In the genomic region with DNA sequence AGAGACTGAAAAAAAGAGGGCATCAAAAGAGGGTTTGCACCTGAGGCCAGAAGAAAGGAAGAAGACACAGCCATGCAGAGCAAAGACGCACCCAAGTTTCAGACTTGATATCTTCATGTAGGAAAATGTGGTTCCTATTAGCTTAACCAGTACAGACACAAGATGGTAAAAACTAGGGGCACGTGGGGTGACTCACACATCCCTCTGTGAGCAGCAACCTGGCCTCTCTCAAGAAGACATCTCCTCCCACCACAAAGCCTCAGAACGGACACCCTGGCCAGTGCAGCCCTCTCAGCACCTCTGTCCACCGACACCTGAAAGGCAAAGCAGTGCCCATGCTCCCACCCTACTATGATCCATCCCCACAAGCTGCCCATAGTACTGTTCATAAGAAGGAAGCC, we compare ENCODE assay signal across 9 cellular contexts. TPM values are rescaled to one million over a fixed set of nuclear protein-coding genes. Genes with fewer than 3 reads are reported as not detected.
A peak's percentile ranks its signal among the peaks of the same experiment; 100 is the strongest.
DNase-seq lines count a peak whose midpoint lies in the region; ATAC-seq and FAIRE-seq lines count a peak whose summit lies in the region.
"Had no signal": no experiment of that assay in that cellular context is flagged by ENCODE, and none has a peak within 500 bp of the region (broad histone marks: within the 10 kb centered on the region; RNA-seq: fewer than 3 reads in every experiment).

No MANE protein-coding gene starts in this region.

- peak overlapping the region; percentile 9 for H3K4me3 Mint-ChIP-seq in activated T-helper 2 cell treated with anti-CD3 and anti-CD28 coated beads, Interferon-gamma antibody, Interleukin-2, Interleukin-4, amounts not matched to agents 10 μg/mL and 5 μg/mL and 100 μg/mL, durations not matched to agents 14 hours and 24 hours and 36 hours (ENCODE audit: low read depth)

- peaks cover 71% of the 10 kb centered on the region for H3K36me3 Mint-ChIP-seq in activated T-helper 2 cell treated with anti-CD3 and anti-CD28 coated beads, Interferon-gamma antibody, Interleukin-2, Interleukin-4, amounts not matched to agents 10 μg/mL and 5 μg/mL and 100 μg/mL, durations not matched to agents 14 hours and 24 hours and 36 hours (ENCODE audit: low read depth)

- ATAC-seq in GM18511 (IDR thresholded peaks at IDR 0.05; ENCODE audit: unreplicated experiment) (peak; percentile 61), GM19452 (IDR thresholded peaks at IDR 0.05; ENCODE audit: unreplicated experiment) (no peak)

- DNase-seq in HT1080 (ENCODE audit: low read depth) (peak; percentile 25), H4 (ENCODE audit: low spot score) (no peak), globus pallidus (ENCODE audit: low spot score) (no peak), RCC 7860 (ENCODE audit: low spot score) (no peak)
- DNase-seq in activated T-helper 2 cell treated with anti-CD3 and anti-CD28 coated beads, Interferon-gamma antibody, Interleukin-2, Interleukin-4, amounts not matched to agents 10 μg/mL and 5 μg/mL and 100 μg/mL, durations not matched to agents 14 hours and 24 hours and 36 hours (ENCODE audit: low spot score) = peak; percentile 60
- peak; percentile 36 to 39 for DNase-seq in stimulated activated CD4-positive, alpha-beta T cell treated with anti-CD3 and anti-CD28 coated beads, Interleukin-15, amount 100 ng/mL, for 1 hour (ENCODE audit: low read depth in 1 of 2, low spot score in 1 of 2)
- DNase-seq: NCI-H524 had no signal

- peaks cover 67% of the 10 kb centered on the region for H3K4me1 Mint-ChIP-seq in activated T-helper 2 cell treated with anti-CD3 and anti-CD28 coated beads, Interferon-gamma antibody, Interleukin-2, Interleukin-4, amounts not matched to agents 10 μg/mL and 5 μg/mL and 100 μg/mL, durations not matched to agents 14 hours and 24 hours and 36 hours (ENCODE audit: low read depth)

- peak overlapping the region; percentile 83 for H3K27ac Mint-ChIP-seq in activated T-helper 2 cell treated with anti-CD3 and anti-CD28 coated beads, Interferon-gamma antibody, Interleukin-2, Interleukin-4, amounts not matched to agents 10 μg/mL and 5 μg/mL and 100 μg/mL, durations not matched to agents 14 hours and 24 hours and 36 hours

- H3K9me3 Mint-ChIP-seq in activated T-helper 2 cell treated with anti-CD3 and anti-CD28 coated beads, Interferon-gamma antibody, Interleukin-2, Interleukin-4, amounts not matched to agents 10 μg/mL and 5 μg/mL and 100 μg/mL, durations not matched to agents 14 hours and 24 hours and 36 hours = no peaks in the 10 kb centered on the region

- intact Hi-C loops in activated T-helper 2 cell treated with anti-CD3 and anti-CD28 coated beads, Interferon-gamma antibody, Interleukin-2, Interleukin-4, amounts not matched to agents 10 μg/mL and 5 μg/mL and 100 μg/mL, durations not matched to agents 14 hours and 24 hours and 36 hours (cut with micrococcal nuclease) = loop anchor here (1.0 to 2.0 kb wide), 4 partner anchors 40 to 102 kb away; no protein-coding TSS in a partner anchor

- FAIRE-seq in RCC 7860 (lab: Jason Lieb, UNC) = no peak

- H3K27me3 Mint-ChIP-seq in activated T-helper 2 cell treated with anti-CD3 and anti-CD28 coated beads, Interferon-gamma antibody, Interleukin-2, Interleukin-4, amounts not matched to agents 10 μg/mL and 5 μg/mL and 100 μg/mL, durations not matched to agents 14 hours and 24 hours and 36 hours (ENCODE audit: low read depth) = no peaks in the 10 kb centered on the region

RNA-seq across cellular contexts. Expression of gene GLB1, which starts 33.3 kb away (rescaled TPM):
- total RNA-seq in HT1080 (2014; rRNA removed; shearing (Covaris generic)) = 46.4 and 56.5 TPM in 2 replicates
- 34.4 and 36.3 TPM in 2 replicates for polyA plus RNA-seq in HT1080 (2015; cell fraction: cytosol; rRNA removed)
- polyA plus RNA-seq in HT1080 (2015; cell fraction: nucleus; rRNA removed) = 76.7 and 92.7 TPM in 2 replicates
- total RNA-seq in activated T-helper 2 cell treated with anti-CD3 and anti-CD28 coated beads, Interferon-gamma antibody, Interleukin-2, Interleukin-4, amounts not matched to agents 10 μg/mL and 5 μg/mL and 100 μg/mL, durations not matched to agents 14 hours and 24 hours and 36 hours = 60.3 and 60.8 TPM in 2 replicates
- 53.0 and 72.4 TPM in 2 replicates for total RNA-seq in H4 (2014; rRNA removed; shearing (Covaris generic))

RNA-seq across cellular contexts. Expression of gene TMPPE, which starts 33.3 kb away (rescaled TPM):
- total RNA-seq in HT1080 (2014; rRNA removed; shearing (Covaris generic)) = 4.8 and 4.9 TPM in 2 replicates
- 1.9 and 2.7 TPM in 2 replicates for polyA plus RNA-seq in HT1080 (2015; cell fraction: cytosol; rRNA removed)
- polyA plus RNA-seq in HT1080 (2015; cell fraction: nucleus; rRNA removed) = 5.6 and 5.9 TPM in 2 replicates
- 14.9 and 15.8 TPM in 2 replicates for total RNA-seq in activated T-helper 2 cell treated with anti-CD3 and anti-CD28 coated beads, Interferon-gamma antibody, Interleukin-2, Interleukin-4, amounts not matched to agents 10 μg/mL and 5 μg/mL and 100 μg/mL, durations not matched to agents 14 hours and 24 hours and 36 hours
- total RNA-seq in H4 (2014; rRNA removed; shearing (Covaris generic)) = 0.23 and 1.2 TPM in 2 replicates

RNA-seq across cellular contexts. Expression of gene CRTAP, which starts 50.2 kb away (rescaled TPM):
- total RNA-seq in HT1080 (2014; rRNA removed; shearing (Covaris generic)) = 290 and 376 TPM in 2 replicates
- polyA plus RNA-seq in HT1080 (2015; cell fraction: cytosol; rRNA removed) = 352 and 426 TPM in 2 replicates
- polyA plus RNA-seq in HT1080 (2015; cell fraction: nucleus; rRNA removed) = 159 and 169 TPM in 2 replicates
- total RNA-seq in activated T-helper 2 cell treated with anti-CD3 and anti-CD28 coated beads, Interferon-gamma antibody, Interleukin-2, Interleukin-4, amounts not matched to agents 10 μg/mL and 5 μg/mL and 100 μg/mL, durations not matched to agents 14 hours and 24 hours and 36 hours = 51.9 and 55.9 TPM in 2 replicates
- total RNA-seq in H4 (2014; rRNA removed; shearing (Covaris generic)) = 284 and 343 TPM in 2 replicates

Comparison
In these comparisons a context has a peak if more than half of its experiments do, and no peak if none do; other contexts are left out.
1. DNase-seq: peak in HT1080 (single experiment), activated T-helper 2 cell treated with anti-CD3 and anti-CD28 coated beads, Interferon-gamma antibody, Interleukin-2, Interleukin-4, amounts not matched to agents 10 μg/mL and 5 μg/mL and 100 μg/mL, durations not matched to agents 14 hours and 24 hours and 36 hours (single experiment) and stimulated activated CD4-positive, alpha-beta T cell treated with anti-CD3 and anti-CD28 coated beads, Interleukin-15, amount 100 ng/mL, for 1 hour (2 of 2); none in H4 (single experiment), globus pallidus (single experiment) and RCC 7860 (single experiment).